ENCODE assay signal across 1 cellular context in the genomic region with DNA sequence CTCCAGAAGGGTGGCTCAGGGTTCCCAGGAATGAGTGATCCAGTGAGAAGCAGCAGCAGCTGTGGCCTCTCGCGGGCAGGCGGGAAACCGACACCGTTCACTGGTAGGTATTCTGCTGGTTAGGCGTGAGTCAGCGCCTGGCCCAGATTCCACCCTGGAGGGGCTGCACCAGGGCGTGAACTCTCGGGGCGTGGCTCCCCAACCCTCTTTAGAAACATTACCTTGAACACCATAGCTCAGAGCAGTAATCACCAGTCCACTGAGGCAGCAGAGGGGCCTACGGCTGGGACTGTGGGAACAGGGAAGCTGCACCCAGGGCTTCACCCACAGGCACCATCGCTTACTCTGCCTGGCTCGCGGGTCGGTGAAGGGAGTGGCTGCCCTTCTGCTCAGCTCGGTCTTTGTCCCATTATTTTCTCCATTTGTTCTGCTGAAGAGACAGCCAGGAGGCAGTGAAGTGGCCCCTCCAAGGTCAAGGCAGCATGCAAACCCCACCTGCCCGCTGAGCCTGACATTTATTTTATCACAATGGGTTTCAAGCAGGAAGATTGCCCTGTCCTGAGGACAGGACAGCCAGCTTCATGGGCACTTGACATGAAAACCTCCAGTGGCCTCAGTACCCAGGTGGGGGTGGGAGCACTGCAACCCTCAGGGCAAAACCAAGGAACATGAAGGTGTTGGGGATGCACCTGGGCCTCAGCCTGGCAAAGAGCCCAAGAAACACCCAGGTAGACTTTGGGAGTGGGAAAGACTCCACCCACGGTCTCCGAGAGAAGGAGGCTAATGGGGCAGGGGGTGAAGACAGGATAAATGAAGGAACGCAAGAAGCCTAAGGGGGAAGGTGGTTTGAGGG.
A peak's percentile ranks its signal among the peaks of the same experiment; 100 is the strongest.
TF ChIP-seq lines count a peak whose summit lies in the region.

No MANE protein-coding gene starts in this region.

TF ChIP-seq in K562, 482 proteins besides CTCF, POLR2A, EP300 and RAD21 (continued from another document):
- TF ChIP-seq DEAF1 (CRISPR knock-in tag; IDR thresholded peaks at IDR 0.05): no peak
- 0 out of 2 replicates have a peak, but pooled peaks have one; percentile 37 for TF ChIP-seq TCF3 (CRISPR knock-in tag; IDR thresholded peaks at IDR 0.05)
- peak; percentile 43; the same call in 1 of the 2 replicates for TF ChIP-seq MAFF (IDR thresholded peaks at IDR 0.05; ENCODE audit: low read length)
- TF ChIP-seq, protein P1, sequence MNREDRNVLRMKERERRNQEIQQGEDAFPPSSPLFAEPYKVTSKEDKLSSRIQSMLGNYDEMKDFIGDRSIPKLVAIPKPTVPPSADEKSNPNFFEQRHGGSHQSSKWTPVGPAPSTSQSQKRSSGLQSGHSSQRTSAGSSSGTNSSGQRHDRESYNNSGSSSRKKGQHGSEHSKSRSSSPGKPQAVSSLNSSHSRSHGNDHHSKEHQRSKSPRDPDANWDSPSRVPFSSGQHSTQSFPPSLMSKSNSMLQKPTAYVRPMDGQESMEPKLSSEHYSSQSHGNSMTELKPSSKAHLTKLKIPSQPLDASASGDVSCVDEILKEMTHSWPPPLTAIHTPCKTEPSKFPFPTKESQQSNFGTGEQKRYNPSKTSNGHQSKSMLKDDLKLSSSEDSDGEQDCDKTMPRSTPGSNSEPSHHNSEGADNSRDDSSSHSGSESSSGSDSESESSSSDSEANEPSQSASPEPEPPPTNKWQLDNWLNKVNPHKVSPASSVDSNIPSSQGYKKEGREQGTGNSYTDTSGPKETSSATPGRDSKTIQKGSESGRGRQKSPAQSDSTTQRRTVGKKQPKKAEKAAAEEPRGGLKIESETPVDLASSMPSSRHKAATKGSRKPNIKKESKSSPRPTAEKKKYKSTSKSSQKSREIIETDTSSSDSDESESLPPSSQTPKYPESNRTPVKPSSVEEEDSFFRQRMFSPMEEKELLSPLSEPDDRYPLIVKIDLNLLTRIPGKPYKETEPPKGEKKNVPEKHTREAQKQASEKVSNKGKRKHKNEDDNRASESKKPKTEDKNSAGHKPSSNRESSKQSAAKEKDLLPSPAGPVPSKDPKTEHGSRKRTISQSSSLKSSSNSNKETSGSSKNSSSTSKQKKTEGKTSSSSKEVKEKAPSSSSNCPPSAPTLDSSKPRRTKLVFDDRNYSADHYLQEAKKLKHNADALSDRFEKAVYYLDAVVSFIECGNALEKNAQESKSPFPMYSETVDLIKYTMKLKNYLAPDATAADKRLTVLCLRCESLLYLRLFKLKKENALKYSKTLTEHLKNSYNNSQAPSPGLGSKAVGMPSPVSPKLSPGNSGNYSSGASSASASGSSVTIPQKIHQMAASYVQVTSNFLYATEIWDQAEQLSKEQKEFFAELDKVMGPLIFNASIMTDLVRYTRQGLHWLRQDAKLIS (CRISPR knock-in tag; IDR thresholded peaks at IDR 0.05): no peak
- TF ChIP-seq POLR2AphosphoS5 (IDR thresholded peaks at IDR 0.05; ENCODE audit: control insufficient read depth, insufficient read depth, low read depth, low read length): peak; percentile 62
- TF ChIP-seq C11orf30 (IDR thresholded peaks at IDR 0.05; ENCODE audit: low read depth): peak; percentile 91
- no peak for TF ChIP-seq ZNF695 (CRISPR knock-in tag; IDR thresholded peaks at IDR 0.05)
TF ChIP-seq in K562: peak in this region for 86.
